Comparison of ENCODE assay signal across 19 cellular contexts in the genomic region with DNA sequence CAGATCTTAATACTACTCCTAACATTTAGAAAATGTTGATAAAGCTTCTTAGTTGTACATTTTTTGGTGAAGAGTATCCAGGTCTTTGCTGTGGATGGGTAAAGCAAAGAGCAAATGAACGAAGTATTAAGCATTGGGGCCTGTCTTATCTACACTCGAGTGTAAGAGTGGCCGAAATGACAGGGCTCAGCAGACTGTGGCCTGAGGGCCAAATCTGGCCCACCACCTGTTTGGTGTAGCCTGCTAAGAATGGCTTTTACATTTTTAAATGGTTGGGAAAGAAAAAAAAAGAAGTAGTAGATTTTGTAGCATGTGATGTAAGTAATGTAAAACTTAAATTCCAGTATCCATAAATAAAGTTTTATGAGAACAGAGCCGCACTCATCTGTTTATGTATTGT. TPM values are rescaled to one million over a fixed set of nuclear protein-coding genes. Genes with fewer than 3 reads are reported as not detected.
A peak's percentile ranks its signal among the peaks of the same experiment; 100 is the strongest.
DNase-seq lines count a peak whose midpoint lies in the region; ATAC-seq and TF ChIP-seq lines count a peak whose summit lies in the region.
"Had no signal": no experiment of that assay in that cellular context is flagged by ENCODE, and none has a peak within 500 bp of the region (broad histone marks: within the 10 kb centered on the region; RNA-seq: fewer than 3 reads in every experiment).

No MANE protein-coding gene starts in this region.

- H3K4me1 ChIP-seq in Karpas-422 (ENCODE audit: low read length) (peaks cover 72% of the 10 kb centered on the region), sigmoid colon (peaks cover 0 to 16% (median 11%) of the 10 kb centered on the region in 4 donors)
- H3K4me1 ChIP-seq: SJSA1 had no signal

- peaks cover 18% of the 10 kb centered on the region; the same call in 1 of the 2 replicates for H3K36me3 ChIP-seq in Karpas-422 (ENCODE audit: insufficient read depth, low read length)
- peaks cover 0 to 38% (median 15%) of the 10 kb centered on the region in 4 donors for H3K36me3 ChIP-seq in sigmoid colon

- peaks cover 65% of the 10 kb centered on the region for H3K4me1 Mint-ChIP-seq in CD4-positive, alpha-beta T cell (ENCODE audit: low read depth)
- H3K4me1 Mint-ChIP-seq in glutamatergic neuron (ENCODE audit: low read depth, unreplicated experiment): peaks cover 49% of the 10 kb centered on the region

- no peaks in the 10 kb centered on the region for H4K20me1 ChIP-seq in Karpas-422 (ENCODE audit: insufficient read depth, low read depth, low read length)

- H3K27me3 Mint-ChIP-seq in CD4-positive, alpha-beta T cell: no peaks in the 10 kb centered on the region
- H3K27me3 Mint-ChIP-seq in glutamatergic neuron (ENCODE audit: unreplicated experiment): peaks cover 7% of the 10 kb centered on the region
- H3K27me3 Mint-ChIP-seq: CD4-positive, alpha-beta memory T cell had no signal

- CTCF ChIA-PET in CD4-positive, alpha-beta T cell (lab: Charles Lee): no interaction called here

- TF ChIP-seq POLR2A in sigmoid colon (IDR thresholded peaks at IDR 0.05): no peak

- TF ChIP-seq EP300 in sigmoid colon (IDR thresholded peaks at IDR 0.05): no peak

- POLR2A ChIA-PET in CD4-positive, alpha-beta T cell (lab: Charles Lee): interaction anchor here (1.3 to 5.3 kb wide), 3 partner anchors 10 to 84 kb away, joined by 3 to 53 read pairs (median 4); partner anchors contain the start of gene MAPK13

- intact Hi-C loops in CD4-positive, alpha-beta T cell (cut with DNase I, micrococcal nuclease): no loop called here
- intact Hi-C loops in sigmoid colon (cut with DNase I) (no loop called here), left colon (cut with DNase I, micrococcal nuclease) (no loop called here)

- no peak for TF ChIP-seq CTCF in CD4-positive, alpha-beta T cell (IDR thresholded peaks at IDR 0.05)
- TF ChIP-seq CTCF in glutamatergic neuron (IDR thresholded peaks at IDR 0.05; ENCODE audit: partially characterized antibody, unreplicated experiment): no peak
- no peak for TF ChIP-seq CTCF in sigmoid colon (IDR thresholded peaks at IDR 0.05)

- ATAC-seq in CD4-positive, alpha-beta T cell (ENCODE audit: poor library complexity): no peak
- no peak for ATAC-seq in GM18868 (IDR thresholded peaks at IDR 0.05; ENCODE audit: unreplicated experiment)
- ATAC-seq in left colon: no peak
- ATAC-seq: HepG2 had no signal

- H3K9me3 ChIP-seq in CD4-positive, alpha-beta T cell (ENCODE audit: control insufficient read depth, low read length): no peaks in the 10 kb centered on the region
- no peaks in the 10 kb centered on the region for H3K9me3 ChIP-seq in Karpas-422 (ENCODE audit: low read length)
- H3K9me3 ChIP-seq in sigmoid colon: no peaks in the 10 kb centered on the region
- H3K9me3 ChIP-seq: SJSA1 had no signal

- H3K4me2 ChIP-seq in Karpas-422 (ENCODE audit: low read depth, low read length, poor library complexity, severe bottlenecking): peak overlapping the region; percentile 29
- H3K4me2 ChIP-seq: KMS-11 had no signal

- no peak overlapping the region for H2AFZ ChIP-seq in Karpas-422 (ENCODE audit: low read length)

- H3K9ac ChIP-seq in Karpas-422 (ENCODE audit: low read length): 0 out of 2 replicates have a peak overlapping the region, but pooled peaks have one; percentile 5
- H3K9ac ChIP-seq: KMS-11 had no signal

- peak overlapping the region; percentile 93 for H3K27ac Mint-ChIP-seq in CD4-positive, alpha-beta T cell
- peak overlapping the region; percentile 83 for H3K27ac Mint-ChIP-seq in glutamatergic neuron (ENCODE audit: unreplicated experiment)

- peaks cover 47% of the 10 kb centered on the region for H3K36me3 Mint-ChIP-seq in CD4-positive, alpha-beta T cell (ENCODE audit: low read depth)
- no peaks in the 10 kb centered on the region for H3K36me3 Mint-ChIP-seq in glutamatergic neuron (ENCODE audit: unreplicated experiment)

- H3K4me3 Mint-ChIP-seq in CD4-positive, alpha-beta T cell: no peak overlapping the region
- no peak overlapping the region for H3K4me3 Mint-ChIP-seq in glutamatergic neuron (ENCODE audit: unreplicated experiment)

- no peaks in the 10 kb centered on the region for H3K9me2 ChIP-seq in Karpas-422 (replicated peaks; ENCODE audit: insufficient read depth, low read length)

- WGBS in sigmoid colon, 2 donors: 67 to 79% methylated on average over 4 of the region's 4 CpGs

- no peaks in the 10 kb centered on the region for H3K27me3 ChIP-seq in CD4-positive, alpha-beta T cell (ENCODE audit: control insufficient read depth, insufficient read depth, low read length)
- H3K27me3 ChIP-seq in Karpas-422 (ENCODE audit: low read length) (no peaks in the 10 kb centered on the region), sigmoid colon (no peaks in the 10 kb centered on the region)
- H3K27me3 ChIP-seq: SJSA1 had no signal

- DNase-seq in CD4-positive, alpha-beta T cell: no peak
- DNase-seq in Karpas-422: no peak
- DNase-seq in glutamatergic neuron: no peak
- DNase-seq in sigmoid colon: no peak
- no peak for DNase-seq in AG08395 (ENCODE audit: low spot score)
- DNase-seq in ecto neural progenitor cell (ENCODE audit: low spot score): no peak
- DNase-seq in left colon: no peak
- DNase-seq: ACHN; CD4-positive, alpha-beta memory T cell; H7; NCI-H1048; NCI-H1436 treated with DMSO at 0.1 percent for 48 hours; NCI-H2029 treated with DMSO at 0.1 percent for 48 hours; NCI-H2171 treated with DMSO at 0.1 percent for 48 hours; NCI-H748 treated with DMSO at 0.1 percent for 48 hours had no signal

- no peak overlapping the region for H3K27ac ChIP-seq in CD4-positive, alpha-beta T cell (ENCODE audit: low read depth, low read length)
- H3K27ac ChIP-seq in Karpas-422 (ENCODE audit: low read length) (peak overlapping the region; percentile 72), sigmoid colon (peak overlapping the region in 3 of 4 donors; percentile 17 to 56 (median 49))
- H3K27ac ChIP-seq: KMS-11, SJSA1 had no signal

- peaks cover 3% of the 10 kb centered on the region for H3K79me2 ChIP-seq in Karpas-422 (ENCODE audit: low read length)

- H3K9me3 Mint-ChIP-seq in CD4-positive, alpha-beta T cell: no peaks in the 10 kb centered on the region
- H3K9me3 Mint-ChIP-seq in glutamatergic neuron (ENCODE audit: unreplicated experiment): peaks cover 1% of the 10 kb centered on the region
- H3K9me3 Mint-ChIP-seq: CD4-positive, alpha-beta memory T cell had no signal

- no peak overlapping the region for H3K4me3 ChIP-seq in Karpas-422 (ENCODE audit: low read length)
- no peak overlapping the region for H3K4me3 ChIP-seq in sigmoid colon
- H3K4me3 ChIP-seq: SJSA1 had no signal

RNA-seq across cellular contexts. Expression of gene MAPK13, which starts 19.4 kb away (rescaled TPM):
- 10 to 100 TPM; 58.5 to 63.5 TPM for total RNA-seq in CD4-positive, alpha-beta T cell
- 1.6 and 2.1 TPM in 2 replicates for total RNA-seq in Karpas-422 (2014; rRNA removed; shearing (Covaris generic); ENCODE audit: low replicate concordance)
- total RNA-seq in glutamatergic neuron (ENCODE audit: unreplicated experiment) (4.2 TPM), sigmoid colon (1 to 10 TPM; 1.8 to 3.6 (median 2.8) TPM), left colon (100 to 1,000 TPM; 184 to 186 TPM)
- polyA plus RNA-seq in sigmoid colon: 100 to 1,000 TPM; 110 to 159 (median 151) TPM
- total RNA-seq: SJSA1 had no signal

Comparison
In these comparisons a context has a peak if more than half of its experiments do, and no peak if none do; other contexts are left out.
1. RNA of gene MAPK13, which starts 19.4 kb away (total RNA-seq): 184 to 186 TPM in left colon and 58.5 to 63.5 TPM in CD4-positive, alpha-beta T cell; 4.2 TPM in glutamatergic neuron (single experiment), 1.8 to 3.6 TPM in sigmoid colon and 1.6 to 2.1 TPM in Karpas-422; every median in the first group is over 10 times any median in the second.